Comparison of ENCODE assay signal across 8 cellular contexts in the genomic region with DNA sequence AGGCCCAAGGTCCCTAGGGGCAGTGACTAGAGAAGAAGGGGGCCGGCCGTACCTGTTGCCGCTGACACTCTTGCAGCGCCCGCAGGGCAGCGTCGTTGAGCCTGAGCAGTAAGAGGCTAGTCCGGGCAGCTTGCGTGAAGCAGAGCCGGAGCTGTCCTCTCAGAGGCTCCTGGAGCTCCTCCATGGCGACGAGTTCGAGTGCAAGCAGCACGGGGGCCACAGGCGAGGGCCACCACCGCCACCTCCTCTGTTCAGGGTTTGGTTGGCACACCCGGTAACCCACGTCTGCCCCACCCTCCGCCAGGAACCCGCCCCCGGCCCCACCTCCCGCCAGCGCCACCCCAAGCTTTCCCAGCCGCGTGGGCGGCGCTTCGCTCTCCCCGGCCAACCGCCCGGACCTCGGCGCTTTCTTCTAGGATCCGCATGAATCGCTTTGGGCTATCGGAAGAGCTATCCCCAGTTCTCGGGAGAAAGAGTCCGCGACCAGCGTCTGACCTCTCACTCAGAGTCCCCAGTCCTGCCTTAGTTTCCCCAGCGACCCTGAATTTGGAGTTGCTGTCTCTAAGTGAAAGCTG. TPM values are rescaled to one million over a fixed set of nuclear protein-coding genes. Genes with fewer than 3 reads are reported as not detected.
DNase-seq lines count a peak whose midpoint lies in the region; ATAC-seq and TF ChIP-seq lines count a peak whose summit lies in the region.

A gene with protein sequence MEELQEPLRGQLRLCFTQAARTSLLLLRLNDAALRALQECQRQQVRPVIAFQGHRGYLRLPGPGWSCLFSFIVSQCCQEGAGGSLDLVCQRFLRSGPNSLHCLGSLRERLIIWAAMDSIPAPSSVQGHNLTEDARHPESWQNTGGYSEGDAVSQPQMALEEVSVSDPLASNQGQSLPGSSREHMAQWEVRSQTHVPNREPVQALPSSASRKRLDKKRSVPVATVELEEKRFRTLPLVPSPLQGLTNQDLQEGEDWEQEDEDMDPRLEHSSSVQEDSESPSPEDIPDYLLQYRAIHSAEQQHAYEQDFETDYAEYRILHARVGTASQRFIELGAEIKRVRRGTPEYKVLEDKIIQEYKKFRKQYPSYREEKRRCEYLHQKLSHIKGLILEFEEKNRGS (minus strand): TSS at position 249 of the 575 bp plus-strand sequence. CDS start 65 bp downstream, at position 184.

- H3K9me3 ChIP-seq in CD8-positive, alpha-beta T cell (ENCODE audit: low read length), result no peaks in the 10 kb centered on the region
- H3K9me3 ChIP-seq in OCI-LY3 (ENCODE audit: insufficient read depth, low read length), result no peaks in the 10 kb centered on the region
- no peaks in the 10 kb centered on the region for H3K9me3 ChIP-seq in stomach smooth muscle (ENCODE audit: control insufficient read depth in 2 of 2, low read length in 2 of 2)

- peak; percentile 60 to 82 (median 76) for DNase-seq in CD8-positive, alpha-beta T cell
- DNase-seq in HS-5 (ENCODE audit: low read depth) (peak; percentile 65), activated T-helper 1 cell treated with Interleukin-2 at 50 U/mL for 16 hours (ENCODE audit: low read depth) (peak; percentile 67), fibroblast of gingiva (ENCODE audit: low read depth) (peak; percentile 65), nephron progenitor cell (peak; percentile 67)

- H3K36me3 ChIP-seq in CD8-positive, alpha-beta T cell (ENCODE audit: insufficient read depth, low read length), result peaks cover 8% of the 10 kb centered on the region
- H3K36me3 ChIP-seq in OCI-LY3 (replicated peaks; ENCODE audit: low read depth, low read length), result peaks cover 23% of the 10 kb centered on the region
- peaks cover 8 to 10% of the 10 kb centered on the region in 2 donors for H3K36me3 ChIP-seq in stomach smooth muscle (ENCODE audit: control insufficient read depth in 2 of 2, insufficient read depth in 2 of 2, low read length in 2 of 2)

- peaks cover 11% of the 10 kb centered on the region for H3K4me1 ChIP-seq in CD8-positive, alpha-beta T cell (ENCODE audit: insufficient read depth, low read length)
- H3K4me1 ChIP-seq in OCI-LY3 (ENCODE audit: low read length), result peaks cover 15% of the 10 kb centered on the region
- H3K4me1 ChIP-seq in stomach smooth muscle (ENCODE audit: control insufficient read depth, insufficient read depth, low read length), result peaks cover 16% of the 10 kb centered on the region

- peaks cover 15% of the 10 kb centered on the region for H3K4me1 Mint-ChIP-seq in CD8-positive, alpha-beta T cell (ENCODE audit: low read depth)
- H3K4me1 Mint-ChIP-seq in nephron progenitor cell, result no peaks in the 10 kb centered on the region

- ATAC-seq in CD8-positive, alpha-beta T cell, result peak; percentile 80
- peak; percentile 15 for ATAC-seq in GM19468 (IDR thresholded peaks at IDR 0.05; ENCODE audit: extremely low read depth, unreplicated experiment)

- H3K27me3 ChIP-seq in CD8-positive, alpha-beta T cell (ENCODE audit: insufficient read depth, low read length), result no peaks in the 10 kb centered on the region
- H3K27me3 ChIP-seq in OCI-LY3 (ENCODE audit: low read depth, low read length) (no peaks in the 10 kb centered on the region), stomach smooth muscle (ENCODE audit: control insufficient read depth in 1 of 2, insufficient read depth in 2 of 2, low read length in 2 of 2) (no peaks in the 10 kb centered on the region)

- H4K20me1 ChIP-seq in OCI-LY3 (ENCODE audit: insufficient read depth, low read length), result peaks cover 30% of the 10 kb centered on the region; the same call in 1 of the 2 replicates

- peaks cover 11% of the 10 kb centered on the region; the same call in 1 of the 2 replicates for H3K79me2 ChIP-seq in OCI-LY3 (ENCODE audit: low read length)

- peak within 1 kb of the TSS; percentile 87 for H3K27ac Mint-ChIP-seq in CD8-positive, alpha-beta T cell
- no peak within 1 kb of the TSS for H3K27ac Mint-ChIP-seq in nephron progenitor cell

- peak within 1 kb of the TSS; percentile 93 for H3K4me3 Mint-ChIP-seq in CD8-positive, alpha-beta T cell
- H3K4me3 Mint-ChIP-seq in nephron progenitor cell, result peak within 1 kb of the TSS; percentile 85

- no peaks in the 10 kb centered on the region for H3K9me3 Mint-ChIP-seq in CD8-positive, alpha-beta T cell
- H3K9me3 Mint-ChIP-seq in nephron progenitor cell, result no peaks in the 10 kb centered on the region

- H3K36me3 Mint-ChIP-seq in CD8-positive, alpha-beta T cell, result peaks cover 26% of the 10 kb centered on the region
- peaks cover 12% of the 10 kb centered on the region for H3K36me3 Mint-ChIP-seq in nephron progenitor cell (ENCODE audit: low read depth)

- POLR2A ChIA-PET in CD8-positive, alpha-beta T cell (lab: Charles Lee), result interaction anchor here (0.8 to 3.2 kb wide), 8 partner anchors 12 to 48 kb away, joined by 3 to 29 read pairs (median 6); a partner anchor contains a TSS

- H3K4me3 ChIP-seq in CD8-positive, alpha-beta T cell (ENCODE audit: low read depth, low read length), result peak within 1 kb of the TSS; percentile 94
- H3K4me3 ChIP-seq in OCI-LY3 (ENCODE audit: low read length) (peak within 1 kb of the TSS; percentile 90), stomach smooth muscle (ENCODE audit: low read length in 2 of 2) (peak within 1 kb of the TSS; percentile 83 to 89)

- intact Hi-C loops in CD8-positive, alpha-beta T cell (cut with DNase I, micrococcal nuclease), result loop anchor here (1.0 to 10.0 kb wide), 7 partner anchors 8 to 262 kb away; a partner anchor contains a TSS

- peak within 1 kb of the TSS; percentile 82; the same call in 1 of the 2 replicates for H2AFZ ChIP-seq in OCI-LY3 (ENCODE audit: low read depth, low read length)

- TF ChIP-seq CTCF in CD8-positive, alpha-beta T cell (IDR thresholded peaks at IDR 0.05), result no peak
- TF ChIP-seq CTCF in OCI-LY3 (IDR thresholded peaks at IDR 0.05; ENCODE audit: low read depth, low read length) (no peak), nephron progenitor cell (IDR thresholded peaks at IDR 0.05) (no peak)

- CTCF ChIA-PET in CD8-positive, alpha-beta T cell (lab: Charles Lee), result interaction anchor here (0.7 to 3.0 kb wide), 14 partner anchors 8 to 48 kb away, joined by 3 to 28 read pairs (median 5); a partner anchor contains a TSS

- H3K9ac ChIP-seq in OCI-LY3 (ENCODE audit: low read length), result peak within 1 kb of the TSS; percentile 80
- H3K9ac ChIP-seq in stomach smooth muscle (ENCODE audit: low read length in 2 of 2), result peak within 1 kb of the TSS; percentile 56 to 81

- peak within 1 kb of the TSS; percentile 50 for H3K27ac ChIP-seq in CD8-positive, alpha-beta T cell (ENCODE audit: low read depth, low read length)
- peak within 1 kb of the TSS; percentile 82 for H3K27ac ChIP-seq in OCI-LY3 (ENCODE audit: low read length)
- peak within 1 kb of the TSS; percentile 87 for H3K27ac ChIP-seq in stomach smooth muscle (ENCODE audit: low read length)

- H3K4me2 ChIP-seq in OCI-LY3 (ENCODE audit: low read length), result peak within 1 kb of the TSS; percentile 96

- H3K27me3 Mint-ChIP-seq in CD8-positive, alpha-beta T cell (ENCODE audit: low read depth), result no peaks in the 10 kb centered on the region
- peaks cover 36% of the 10 kb centered on the region for H3K27me3 Mint-ChIP-seq in nephron progenitor cell (ENCODE audit: low read depth, poor library complexity)

RNA-seq across cellular contexts. Expression of the gene that starts here (rescaled TPM):
- total RNA-seq in CD8-positive, alpha-beta T cell, result 1 to 10 TPM in 1 of 2 experiments, under 1 TPM in 1; 0.67 to 1.1 TPM

Comparison
In these comparisons a context has a peak if more than half of its experiments do, and no peak if none do; other contexts are left out.
1. Peak in every context shown above with its lines: DNase-seq, ATAC-seq, H3K4me3 ChIP-seq and H3K27ac ChIP-seq.